In the genomic region with DNA sequence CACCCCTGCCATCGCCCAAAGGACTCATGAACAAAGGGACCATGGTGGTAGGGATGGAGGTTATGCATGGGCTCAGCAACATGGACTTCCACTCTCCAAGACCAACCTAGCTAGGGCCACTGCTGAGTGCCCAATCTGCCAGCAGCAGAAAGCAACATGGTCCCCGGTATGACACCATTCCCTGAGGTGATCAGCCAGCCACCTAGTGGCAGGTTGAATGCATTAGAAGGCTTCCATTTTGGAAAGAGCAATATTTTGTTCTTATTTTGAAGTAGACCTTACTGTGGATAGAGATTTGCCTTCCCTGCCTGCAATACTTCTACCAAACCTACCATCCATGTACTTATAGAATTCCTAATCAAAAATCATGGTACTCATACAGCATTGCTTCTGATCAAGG, we compare ENCODE assay signal across 1 cellular context.
TF ChIP-seq lines count a peak whose summit lies in the region.

No MANE protein-coding gene starts in this region.

TF ChIP-seq in GM23338, 12 proteins besides CTCF, POLR2A, EP300 and RAD21 (continued from another document):
- no peak for TF ChIP-seq ZNF462 (CRISPR knock-in tag; IDR thresholded peaks at IDR 0.05)
- no peak for TF ChIP-seq EZH2phosphoT487 (IDR thresholded peaks at IDR 0.05; ENCODE audit: unreplicated experiment)
- TF ChIP-seq STAT1 (IDR thresholded peaks at IDR 0.05; ENCODE audit: unreplicated experiment), result no peak
- TF ChIP-seq NANOG (IDR thresholded peaks at IDR 0.05; ENCODE audit: borderline replicate concordance), result no peak
- no peak for TF ChIP-seq CREB1 (CRISPR knock-in tag; IDR thresholded peaks at IDR 0.05; ENCODE audit: low read depth)
- TF ChIP-seq EZH2 (IDR thresholded peaks at IDR 0.05; ENCODE audit: low read depth, unreplicated experiment), result no peak
- TF ChIP-seq ZNF331 (CRISPR knock-in tag; IDR thresholded peaks at IDR 0.05; ENCODE audit: low read depth), result no peak
